Comparison of ENCODE assay signal across 1 cellular context in genomic region chr4:82500106-82500738, GRCh38.
TF ChIP-seq lines count a peak whose summit lies in the region.

No MANE protein-coding gene starts in this region.

TF ChIP-seq in GM23338, 12 proteins besides CTCF, POLR2A, EP300 and RAD21 (continued from another document):
- TF ChIP-seq REST (IDR thresholded peaks at IDR 0.05; ENCODE audit: unreplicated experiment) = no peak
- no peak for TF ChIP-seq STAT1 (IDR thresholded peaks at IDR 0.05; ENCODE audit: unreplicated experiment)
- TF ChIP-seq CREB1 (CRISPR knock-in tag; IDR thresholded peaks at IDR 0.05; ENCODE audit: low read depth) = no peak
- TF ChIP-seq ZNF331 (CRISPR knock-in tag; IDR thresholded peaks at IDR 0.05; ENCODE audit: low read depth) = no peak
TF ChIP-seq in GM23338: peak in this region for 0.
